In the genomic region with DNA sequence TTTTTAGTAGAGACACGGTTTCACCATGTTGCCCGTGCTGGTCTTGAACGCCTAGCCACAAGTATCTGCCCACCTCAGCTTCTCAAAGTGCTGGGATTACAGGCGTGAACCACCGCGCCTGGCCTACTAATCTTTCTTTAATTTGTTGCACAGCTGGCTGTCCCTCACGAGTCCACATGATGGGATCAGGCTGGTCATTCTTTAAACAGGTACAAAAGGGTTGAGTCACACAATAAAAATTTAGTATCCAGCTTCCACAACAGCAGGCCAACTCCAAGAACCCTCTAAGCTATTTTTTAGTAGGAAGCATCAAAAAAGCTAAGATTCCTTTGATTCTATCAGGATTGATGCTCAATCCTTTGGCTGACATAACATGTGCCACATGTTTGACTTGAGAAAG, we compare ENCODE assay signal across 24 cellular contexts.
"Had no signal": no experiment of that assay in that cellular context is flagged by ENCODE, and none has a peak within 500 bp of the region (broad histone marks: within the 10 kb centered on the region; RNA-seq: fewer than 3 reads in every experiment).

No MANE protein-coding gene starts in this region.

- H3K27me3 Mint-ChIP-seq: activated CD4-positive, alpha-beta T cell treated with anti-CD3 and anti-CD28 coated beads, Interleukin-2, amount 10 ng/mL, durations not matched to agents 24 days and 14 days; activated CD8-positive, alpha-beta T cell treated with anti-CD3 and anti-CD28 coated beads for 36 hours; activated naive CD4-positive, alpha-beta T cell treated with anti-CD3 and anti-CD28 coated beads, Interleukin-2, amount 50 U/mL, for 24 hours; dendritic cell treated with granulocyte-macrophage colony-stimulating factor and Interleukin-4, amounts not matched to agents 40 ng/mL and 50 ng/mL, for 4 days; stimulated activated naive CD8-positive, alpha-beta T cell treated with anti-CD3 and anti-CD28 coated beads, Interleukin-15, Interleukin-2, amounts not matched to agents 100 ng/mL and 50 ng/mL, for 24 hours had no signal

- H3K4me3 Mint-ChIP-seq: activated CD4-positive, alpha-beta T cell treated with anti-CD3 and anti-CD28 coated beads, Interleukin-2, amount 10 ng/mL, durations not matched to agents 24 days and 14 days; activated CD8-positive, alpha-beta T cell treated with anti-CD3 and anti-CD28 coated beads for 36 hours; activated naive CD4-positive, alpha-beta T cell treated with anti-CD3 and anti-CD28 coated beads, Interleukin-2, amount 50 U/mL, for 24 hours; dendritic cell treated with granulocyte-macrophage colony-stimulating factor and Interleukin-4, amounts not matched to agents 40 ng/mL and 50 ng/mL, for 4 days; immature natural killer cell; nephron; stimulated activated naive CD8-positive, alpha-beta T cell treated with anti-CD3 and anti-CD28 coated beads, Interleukin-15, Interleukin-2, amounts not matched to agents 100 ng/mL and 50 ng/mL, for 24 hours had no signal

- H3K4me3 ChIP-seq: cardiac muscle cell, esophagus squamous epithelium, heart right ventricle, tibial nerve, vagina had no signal

- H3K27ac ChIP-seq: cardiac muscle cell, esophagus squamous epithelium, heart right ventricle, tibial nerve, vagina had no signal

- H3K9me3 Mint-ChIP-seq: activated CD8-positive, alpha-beta T cell treated with anti-CD3 and anti-CD28 coated beads for 36 hours; activated naive CD4-positive, alpha-beta T cell treated with anti-CD3 and anti-CD28 coated beads, Interleukin-2, amount 50 U/mL, for 24 hours; dendritic cell treated with granulocyte-macrophage colony-stimulating factor and Interleukin-4, amounts not matched to agents 40 ng/mL and 50 ng/mL, for 4 days; immature natural killer cell; stimulated activated naive CD8-positive, alpha-beta T cell treated with anti-CD3 and anti-CD28 coated beads, Interleukin-15, Interleukin-2, amounts not matched to agents 100 ng/mL and 50 ng/mL, for 24 hours had no signal

- H3K27ac Mint-ChIP-seq: activated CD4-positive, alpha-beta T cell treated with anti-CD3 and anti-CD28 coated beads, Interleukin-2, amount 10 ng/mL, durations not matched to agents 24 days and 14 days; activated CD8-positive, alpha-beta T cell treated with anti-CD3 and anti-CD28 coated beads for 36 hours; activated naive CD4-positive, alpha-beta T cell treated with anti-CD3 and anti-CD28 coated beads, Interleukin-2, amount 50 U/mL, for 24 hours; dendritic cell treated with granulocyte-macrophage colony-stimulating factor and Interleukin-4, amounts not matched to agents 40 ng/mL and 50 ng/mL, for 4 days; immature natural killer cell; nephron; stimulated activated naive CD8-positive, alpha-beta T cell treated with anti-CD3 and anti-CD28 coated beads, Interleukin-15, Interleukin-2, amounts not matched to agents 100 ng/mL and 50 ng/mL, for 24 hours had no signal

- DNase-seq: activated CD4-positive, alpha-beta T cell treated with anti-CD3 and anti-CD28 coated beads, Interleukin-2, amount 10 ng/mL, durations not matched to agents 24 days and 14 days; activated CD4-positive, CD25-positive, alpha-beta regulatory T cell; activated CD8-positive, alpha-beta T cell treated with anti-CD3 and anti-CD28 coated beads for 36 hours; activated effector memory CD4-positive, alpha-beta T cell treated with anti-CD3 and anti-CD28 coated beads, Interleukin-2, amount 50 U/mL, for 16 hours; activated T-cell treated with anti-CD3 and anti-CD28 coated beads, Interleukin-2, amount 50 U/mL, for 48 hours; amniotic stem cell; effector memory CD4-positive, alpha-beta T cell; esophagus squamous epithelium; heart right ventricle; immature natural killer cell; midbrain; nucleus accumbens; posterior cingulate gyrus; stimulated activated CD4-positive, alpha-beta T cell treated with anti-CD3 and anti-CD28 coated beads, Interleukin-12 subunit alpha, Interleukin-12 subunit beta, amount 100 ng/mL, for 4 hours; stimulated activated CD4-positive, alpha-beta T cell treated with anti-CD3 and anti-CD28 coated beads, Interleukin-1b, Interleukin-23, amount 100 ng/mL, for 48 hours; stimulated activated CD8-positive, alpha-beta memory T cell treated with anti-CD3 and anti-CD28 coated beads, Interleukin-4, amount 100 ng/mL, for 48 hours; T-helper 9 cell had no signal

- H3K36me3 ChIP-seq: cardiac muscle cell had no signal

- H3K9me3 ChIP-seq: esophagus squamous epithelium, heart right ventricle, tibial nerve, vagina had no signal

- ATAC-seq: activated CD8-positive, alpha-beta T cell treated with anti-CD3 and anti-CD28 coated beads for 36 hours; heart right ventricle had no signal

- H3K4me1 Mint-ChIP-seq: nephron had no signal

- H3K4me1 ChIP-seq: esophagus squamous epithelium, heart right ventricle, tibial nerve had no signal

- H3K27me3 ChIP-seq: cardiac muscle cell, esophagus squamous epithelium, heart right ventricle, tibial nerve, vagina had no signal
